8 cellular contexts compared by ENCODE assay signal in genomic region chr10:29658984-29659769, GRCh38. TPM values are rescaled to one million over a fixed set of nuclear protein-coding genes. Genes with fewer than 3 reads are reported as not detected.
DNase-seq lines count a peak whose midpoint lies in the region; ATAC-seq and TF ChIP-seq lines count a peak whose summit lies in the region.

No MANE protein-coding gene starts in this region.

- H3K4me1 ChIP-seq in endodermal cell (ENCODE audit: control insufficient read depth, insufficient read depth, low read length) = no peaks in the 10 kb centered on the region
- H3K4me1 ChIP-seq in stomach = peaks cover 13 to 52% (median 33%) of the 10 kb centered on the region in 4 donors

- H3K27ac ChIP-seq in endodermal cell (ENCODE audit: low read depth, low read length) (peak overlapping the region; percentile 31), stomach (peak overlapping the region; percentile 52 to 85 (median 62))

- intact Hi-C loops in natural killer cell (cut with micrococcal nuclease) (loop anchor here (1.0 to 2.0 kb wide), 6 partner anchors 11 to 870 kb away; no protein-coding TSS in a partner anchor), stomach (cut with DNase I; ENCODE audit: low total_unique reads) (no loop called here)

- H3K27me3 Mint-ChIP-seq in endodermal cell (ENCODE audit: insufficient read depth) = no peaks in the 10 kb centered on the region
- H3K27me3 Mint-ChIP-seq in natural killer cell (ENCODE audit: low read depth in 2 of 2) = no peaks in the 10 kb centered on the region

- H3K4me3 Mint-ChIP-seq in endodermal cell = no peak overlapping the region
- H3K4me3 Mint-ChIP-seq in natural killer cell = peak overlapping the region; percentile 82

- ATAC-seq in GM21737 (IDR thresholded peaks at IDR 0.05; ENCODE audit: unreplicated experiment) = peak; percentile 94
- peak; percentile 85 to 97 (median 93) for ATAC-seq in natural killer cell

- DNase-seq in GDM1 (lab: John Stamatoyannopoulos, UW) = peak; percentile 22
- DNase-seq in Jurkat, Clone E6-1 (ENCODE audit: low read depth, low spot score) = peak; percentile 59
- peak; percentile 52 for DNase-seq in activated CD4-positive, alpha-beta T cell treated with anti-CD3 and anti-CD28 coated beads, Interleukin-2, amount 50 U/mL, for 1 hour
- DNase-seq in endodermal cell = no peak
- DNase-seq in natural killer cell = peak; percentile 65
- DNase-seq in stomach = peak; percentile 41
- no peak for DNase-seq in D341Med (ENCODE audit: low spot score)

- H3K9me3 Mint-ChIP-seq in endodermal cell (peaks cover 38% of the 10 kb centered on the region), natural killer cell (no peaks in the 10 kb centered on the region)

- H3K9ac ChIP-seq in endodermal cell (ENCODE audit: extremely low read depth, low read length, poor library complexity, severe bottlenecking) = no peak overlapping the region

- no peak for TF ChIP-seq EP300 in stomach (IDR thresholded peaks at IDR 0.05)

- H3K27ac Mint-ChIP-seq in endodermal cell (peak overlapping the region; percentile 1), natural killer cell (peak overlapping the region; percentile 86 to 92)

- H3K27me3 ChIP-seq in endodermal cell (ENCODE audit: control insufficient read depth, insufficient read depth, low read length, poor library complexity, severe bottlenecking) (no peaks in the 10 kb centered on the region), stomach (no peaks in the 10 kb centered on the region)

- no peak overlapping the region for H3K4me3 ChIP-seq in Jurkat, Clone E6-1 (ENCODE audit: low read length)
- H3K4me3 ChIP-seq in endodermal cell (ENCODE audit: low read length) = no peak overlapping the region
- no peak overlapping the region for H3K4me3 ChIP-seq in stomach

- peaks cover 37% of the 10 kb centered on the region for H3K36me3 Mint-ChIP-seq in endodermal cell (ENCODE audit: low read depth)
- H3K36me3 Mint-ChIP-seq in natural killer cell = no peaks in the 10 kb centered on the region

- WGBS in endodermal cell (ENCODE audit: insufficient coverage in 1 of 2, insufficient read length in 1 of 2), 2 experiments = 77% methylated on average over 7 to 9 of the region's 9 CpGs
- WGBS in stomach, 5 donors = 20 to 34% (median 27%) methylated on average over 9 of the region's 9 CpGs

- H3K9me3 ChIP-seq in endodermal cell (ENCODE audit: control insufficient read depth, low read length) (peaks cover 30% of the 10 kb centered on the region), stomach (peaks cover 0 to 14% (median 2%) of the 10 kb centered on the region in 4 donors)

- peak; percentile 15 for TF ChIP-seq CTCF in endodermal cell (conservative IDR thresholded peaks at IDR 0.05)
- no peak for TF ChIP-seq CTCF in natural killer cell (IDR thresholded peaks at IDR 0.05)
- peak in 4 of 7 experiments; percentile 7 to 38 (median 28) for TF ChIP-seq CTCF in stomach (IDR thresholded peaks at IDR 0.05)

- H3K36me3 ChIP-seq in endodermal cell (ENCODE audit: control insufficient read depth, insufficient read depth, low read length) = peaks cover 32% of the 10 kb centered on the region
- peaks cover 12 to 36% (median 19%) of the 10 kb centered on the region in 4 donors for H3K36me3 ChIP-seq in stomach

- no peak for TF ChIP-seq POLR2A in stomach (IDR thresholded peaks at IDR 0.05)

- H3K4me1 Mint-ChIP-seq in endodermal cell (peaks cover 4% of the 10 kb centered on the region), natural killer cell (peaks cover 55 to 67% of the 10 kb centered on the region in 2 donors)

RNA-seq across cellular contexts. Expression of gene SVIL, which starts 24.4 kb away (rescaled TPM):
- polyA plus RNA-seq in Jurkat, Clone E6-1 (2012; ENCODE audit: insufficient read depth, insufficient read length) = 10.1 TPM
- total RNA-seq in endodermal cell (10 to 100 TPM; 25.2 to 32.9 TPM), natural killer cell (10 to 100 TPM; 24.9 to 57.2 (median 33.5) TPM), stomach (100 to 1,000 TPM in 4 of 5 donors, 10 to 100 TPM in 1; 95.9 to 400 (median 131) TPM)
- 21.7 TPM for polyA plus RNA-seq in endodermal cell (2013, experiment 1 of 2)
- polyA plus RNA-seq in endodermal cell (2013, experiment 2 of 2) = 17.3 TPM
- 10 to 100 TPM in 1 of 3 donors, 1 to 10 TPM in 2; 6.8 to 32.4 (median 7.5) TPM for polyA plus RNA-seq in stomach

Comparison
In these comparisons a context has a peak if more than half of its experiments do, and no peak if none do; other contexts are left out.
1. DNase-seq: peak in GDM1 (single experiment), Jurkat, Clone E6-1 (single experiment), activated CD4-positive, alpha-beta T cell treated with anti-CD3 and anti-CD28 coated beads, Interleukin-2, amount 50 U/mL, for 1 hour (single experiment), natural killer cell (single experiment) and stomach (single experiment); none in endodermal cell (single experiment) and D341Med (single experiment).